ENCODE assay signal across 16 cellular contexts in genomic region chr11:76141901-76142300, GRCh38.
DNase-seq lines count a peak whose midpoint lies in the region; ATAC-seq and TF ChIP-seq lines count a peak whose summit lies in the region.
"Had no signal": no experiment of that assay in that cellular context is flagged by ENCODE, and none has a peak within 500 bp of the region (broad histone marks: within the 10 kb centered on the region; RNA-seq: fewer than 3 reads in every experiment).

No MANE protein-coding gene starts in this region.

- H3K27me3 Mint-ChIP-seq in osteocyte (ENCODE audit: unreplicated experiment) = no peaks in the 10 kb centered on the region
- no peaks in the 10 kb centered on the region for H3K27me3 Mint-ChIP-seq in naive thymus-derived CD4-positive, alpha-beta T cell
- H3K27me3 Mint-ChIP-seq: CD4-positive, alpha-beta T cell had no signal

- ATAC-seq in left ventricle myocardium superior = no peak
- no peak for ATAC-seq in lower lobe of right lung
- no peak for ATAC-seq in naive thymus-derived CD4-positive, alpha-beta T cell

- H3K9me3 Mint-ChIP-seq in osteocyte (ENCODE audit: unreplicated experiment) = no peaks in the 10 kb centered on the region
- peaks cover 0 to 2% (median 0%) of the 10 kb centered on the region in 11 donors for H3K9me3 Mint-ChIP-seq in naive thymus-derived CD4-positive, alpha-beta T cell
- H3K9me3 Mint-ChIP-seq: CD4-positive, alpha-beta T cell; H9 had no signal

- H3K9me3 ChIP-seq in right atrium auricular region = no peaks in the 10 kb centered on the region
- no peaks in the 10 kb centered on the region for H3K9me3 ChIP-seq in esophagus muscularis mucosa
- H3K9me3 ChIP-seq in thyroid gland = no peaks in the 10 kb centered on the region
- H3K9me3 ChIP-seq in lower lobe of right lung = no peaks in the 10 kb centered on the region
- H3K9me3 ChIP-seq in naive thymus-derived CD4-positive, alpha-beta T cell (ENCODE audit: control insufficient read depth in 2 of 3, low read length in 3 of 3) = no peaks in the 10 kb centered on the region

- no peak for TF ChIP-seq EP300 in esophagus muscularis mucosa (IDR thresholded peaks at IDR 0.05)

- H3K4me1 Mint-ChIP-seq in osteocyte (ENCODE audit: unreplicated experiment) = peaks cover 35% of the 10 kb centered on the region
- H3K4me1 Mint-ChIP-seq in naive thymus-derived CD4-positive, alpha-beta T cell = peaks cover 0 to 2% (median 0%) of the 10 kb centered on the region in 7 donors
- H3K4me1 Mint-ChIP-seq: H9 had no signal

- WGBS in esophagus muscularis mucosa = 90% methylated on average over 7 of the region's 7 CpGs
- WGBS in thyroid gland, 2 donors = 93 to 94% methylated on average over 7 of the region's 7 CpGs

- H3K36me3 Mint-ChIP-seq in osteocyte (ENCODE audit: unreplicated experiment) = peaks cover 14% of the 10 kb centered on the region
- peaks cover 2 to 26% (median 3%) of the 10 kb centered on the region in 5 donors for H3K36me3 Mint-ChIP-seq in naive thymus-derived CD4-positive, alpha-beta T cell

- TF ChIP-seq CTCF in right atrium auricular region (IDR thresholded peaks at IDR 0.05) (no peak), esophagus muscularis mucosa (IDR thresholded peaks at IDR 0.05) (no peak), osteocyte (IDR thresholded peaks at IDR 0.05) (no peak), thyroid gland (IDR thresholded peaks at IDR 0.05) (no peak), lower lobe of right lung (IDR thresholded peaks at IDR 0.05) (no peak)

- TF ChIP-seq POLR2A in esophagus muscularis mucosa (IDR thresholded peaks at IDR 0.05; ENCODE audit: low read depth) (no peak), thyroid gland (IDR thresholded peaks at IDR 0.05) (no peak)

- peaks cover 23% of the 10 kb centered on the region for H3K36me3 ChIP-seq in right atrium auricular region
- H3K36me3 ChIP-seq in esophagus muscularis mucosa = peaks cover 10 to 44% (median 23%) of the 10 kb centered on the region in 4 donors
- no peaks in the 10 kb centered on the region for H3K36me3 ChIP-seq in thyroid gland
- H3K36me3 ChIP-seq in lower lobe of right lung = peaks cover 41% of the 10 kb centered on the region
- H3K36me3 ChIP-seq in naive thymus-derived CD4-positive, alpha-beta T cell (ENCODE audit: control insufficient read depth in 2 of 3, insufficient read depth in 3 of 3, low read length in 3 of 3) = peaks cover 0 to 21% (median 0%) of the 10 kb centered on the region in 3 experiments

- CTCF ChIA-PET in naive thymus-derived CD4-positive, alpha-beta T cell (lab: Charles Lee) = no interaction called here

- H3K4me3 Mint-ChIP-seq in osteocyte (ENCODE audit: unreplicated experiment) = no peak overlapping the region
- H3K4me3 Mint-ChIP-seq in naive thymus-derived CD4-positive, alpha-beta T cell = no peak overlapping the region
- H3K4me3 Mint-ChIP-seq: CD4-positive, alpha-beta T cell; H9 had no signal

- no peak overlapping the region for H3K27ac Mint-ChIP-seq in osteocyte (ENCODE audit: unreplicated experiment)
- H3K27ac Mint-ChIP-seq in naive thymus-derived CD4-positive, alpha-beta T cell = no peak overlapping the region
- H3K27ac Mint-ChIP-seq: CD4-positive, alpha-beta T cell had no signal

- intact Hi-C loops in left ventricle myocardium superior (cut with micrococcal nuclease) = no loop called here
- intact Hi-C loops in esophagus muscularis mucosa (cut with DNase I) = no loop called here
- intact Hi-C loops in thyroid gland (cut with DNase I) = no loop called here
- intact Hi-C loops in lower lobe of right lung (cut with DNase I) = no loop called here
- intact Hi-C loops in naive thymus-derived CD4-positive, alpha-beta T cell (cut with micrococcal nuclease) = no loop called here

- H3K27ac ChIP-seq in right atrium auricular region (no peak overlapping the region), esophagus muscularis mucosa (replicated peaks in 1 of 4) (no peak overlapping the region), thyroid gland (peak overlapping the region in 2 of 3 donors; percentile 73 to 77), lower lobe of right lung (no peak overlapping the region)
- no peak overlapping the region for H3K27ac ChIP-seq in naive thymus-derived CD4-positive, alpha-beta T cell (ENCODE audit: low read depth, low read length)

- POLR2A ChIA-PET in naive thymus-derived CD4-positive, alpha-beta T cell (lab: Charles Lee) = no interaction called here

- H3K27me3 ChIP-seq in right atrium auricular region = no peaks in the 10 kb centered on the region
- H3K27me3 ChIP-seq in esophagus muscularis mucosa = no peaks in the 10 kb centered on the region
- H3K27me3 ChIP-seq in thyroid gland = no peaks in the 10 kb centered on the region
- H3K27me3 ChIP-seq in lower lobe of right lung (ENCODE audit: low read depth) = no peaks in the 10 kb centered on the region
- H3K27me3 ChIP-seq in naive thymus-derived CD4-positive, alpha-beta T cell (ENCODE audit: control insufficient read depth in 2 of 2, insufficient read depth in 2 of 2, low read length in 2 of 2) = no peaks in the 10 kb centered on the region

- DNase-seq in right atrium auricular region (ENCODE audit: low spot score) = peak; percentile 16
- DNase-seq in left ventricle myocardium superior = no peak
- DNase-seq in esophagus muscularis mucosa (ENCODE audit: extremely low spot score) = peak; percentile 66
- peak; percentile 74 for DNase-seq in osteocyte (ENCODE audit: extremely low spot score, unreplicated experiment)
- no peak for DNase-seq in thyroid gland
- DNase-seq in lower lobe of right lung = no peak
- DNase-seq in NCI-H1694 treated with DMSO at 0.1 percent for 48 hours (lab: John Stamatoyannopoulos, UW) = no peak
- DNase-seq in naive thymus-derived CD4-positive, alpha-beta T cell = no peak
- DNase-seq: 8988T; AML-193; C1 segment of cervical spinal cord; Calu3; CD4-positive, alpha-beta T cell; DMS 273 treated with DMSO at 0.1 percent for 48 hours; GOT3; H9 had no signal

- H3K4me1 ChIP-seq in right atrium auricular region (no peaks in the 10 kb centered on the region), esophagus muscularis mucosa (peaks cover 0 to 7% (median 3%) of the 10 kb centered on the region in 4 donors), thyroid gland (peaks cover 33 to 46% of the 10 kb centered on the region in 2 donors), lower lobe of right lung (no peaks in the 10 kb centered on the region)
- H3K4me1 ChIP-seq in naive thymus-derived CD4-positive, alpha-beta T cell (ENCODE audit: control insufficient read depth in 2 of 2, insufficient read depth in 2 of 2, low read length in 2 of 2) = no peaks in the 10 kb centered on the region

- H3K4me3 ChIP-seq in right atrium auricular region = no peak overlapping the region
- no peak overlapping the region for H3K4me3 ChIP-seq in esophagus muscularis mucosa
- no peak overlapping the region for H3K4me3 ChIP-seq in thyroid gland (replicated peaks in 1 of 3)
- H3K4me3 ChIP-seq in lower lobe of right lung = no peak overlapping the region
- H3K4me3 ChIP-seq in naive thymus-derived CD4-positive, alpha-beta T cell (ENCODE audit: low read length) = no peak overlapping the region

Comparison
In these comparisons a context has a peak if more than half of its experiments do, and no peak if none do; other contexts are left out.
1. DNase-seq: peak in right atrium auricular region (single experiment), esophagus muscularis mucosa (single experiment) and osteocyte (single experiment); none in left ventricle myocardium superior (single experiment), thyroid gland (0 of 2), lower lobe of right lung (single experiment), NCI-H1694 treated with DMSO at 0.1 percent for 48 hours (single experiment) and naive thymus-derived CD4-positive, alpha-beta T cell (0 of 9).
2. H3K27ac ChIP-seq: peak in thyroid gland (2 of 3); none in right atrium auricular region (0 of 2), esophagus muscularis mucosa (0 of 4), lower lobe of right lung (single experiment) and naive thymus-derived CD4-positive, alpha-beta T cell (single experiment).